ENCODE assay signal across 9 cellular contexts in genomic region chr16:23148513-23149266, GRCh38. TPM values are rescaled to one million over a fixed set of nuclear protein-coding genes. Genes with fewer than 3 reads are reported as not detected.
DNase-seq lines count a peak whose midpoint lies in the region; ATAC-seq, FAIRE-seq and TF ChIP-seq lines count a peak whose summit lies in the region.
"Had no signal": no experiment of that assay in that cellular context is flagged by ENCODE, and none has a peak within 500 bp of the region (broad histone marks: within the 10 kb centered on the region; RNA-seq: fewer than 3 reads in every experiment).

No MANE protein-coding gene starts in this region.

- WGBS in HUES64: under 1% methylated on average over 103 of the region's 103 CpGs
- WGBS in K562 (ENCODE audit: insufficient coverage, low coverage, missing lambda C conversion rate): 2% methylated on average over 49 of the region's 103 CpGs

- peaks cover 16% of the 10 kb centered on the region for H3K79me2 ChIP-seq in K562 (ENCODE audit: control insufficient read depth, insufficient read depth, low read length)

- TF ChIP-seq RAD21 in K562 (CRISPR knock-in tag; conservative IDR thresholded peaks at IDR 0.05 in 1 of 2, IDR thresholded peaks at IDR 0.05 in 1 of 2): no peak

- H3K4me1 ChIP-seq in HUES64 (ENCODE audit: insufficient read depth, low read length) (peaks cover 25% of the 10 kb centered on the region), K562 (replicated peaks in 1 of 2; ENCODE audit: control insufficient read depth in 2 of 2, insufficient read depth in 2 of 2, low read length in 2 of 2) (peaks cover 8 to 20% of the 10 kb centered on the region in 2 experiments; a peak in 4 of 5 replicates)

- TF ChIP-seq POLR2A in K562 (conservative IDR thresholded peaks at IDR 0.05): no peak

- H3K4me3 ChIP-seq in HUES64 (ENCODE audit: low read length) (peak overlapping the region; percentile 78), K562 (peak overlapping the region; percentile 46), iPS-18c (ENCODE audit: insufficient read depth, low read depth, low read length) (peak overlapping the region; percentile 70), skin epidermis (peak overlapping the region; percentile 54 to 88 (median 74))

- H3K9ac ChIP-seq in HUES64 (ENCODE audit: low read depth, low read length) (peak overlapping the region; percentile 72), K562 (ENCODE audit: insufficient read depth in 1 of 2, low read depth in 2 of 2, low read length in 2 of 2) (peak overlapping the region; percentile 40 to 95; a peak in 3 of 4 replicates)

- no peaks in the 10 kb centered on the region; the same call in 1 of the 2 replicates for H4K20me1 ChIP-seq in K562 (replicated peaks; ENCODE audit: control insufficient read depth, insufficient read depth, low read length)

- peak overlapping the region; percentile 89 for H3K4me2 ChIP-seq in K562 (ENCODE audit: insufficient read depth, low read length)

- POLR2A ChIA-PET in K562 (lab: Yijun Ruan, JAX): interaction anchor here (0.6 to 1.4 kb wide), 2 partner anchors 15 to 118 kb away, joined by 3 to 5 read pairs; no protein-coding TSS in a partner anchor

- DNase-seq in DMS53 (lab: John Stamatoyannopoulos, UW) (peak; percentile 79), T1000 (lab: John Stamatoyannopoulos, UW) (peak; percentile 3), K562 (ENCODE audit: extremely low read depth in 1 of 4, low spot score in 3 of 4) (peak; percentile 67 to 76 (median 69)), middle frontal gyrus (ENCODE audit: extremely low spot score, low spot score) (no peak)

- no peak for TF ChIP-seq CTCF in K562 (IDR thresholded peaks at IDR 0.05 in 2 of 3, conservative IDR thresholded peaks at IDR 0.05 in 1 of 3; ENCODE audit: insufficient read depth in 2 of 3, low read depth in 1 of 3, low read length in 3 of 3)

- no TSS peak for BruUV-seq in K562 (replicated peaks; lab: Mats Ljungman, UMichigan)

- H3K27me3 ChIP-seq in HUES64 (ENCODE audit: insufficient read depth, low read length) (peaks cover 12% of the 10 kb centered on the region; the same call in 1 of the 2 replicates), K562 (ENCODE audit: control insufficient read depth in 2 of 2, insufficient read depth in 2 of 2, low read length in 2 of 2) (peaks cover 0 to 6% of the 10 kb centered on the region in 2 experiments; a peak in 3 of 5 replicates)

- H3K9me3 ChIP-seq in HUES64 (ENCODE audit: insufficient read depth, low read depth, low read length): no peaks in the 10 kb centered on the region
- no peaks in the 10 kb centered on the region for H3K9me3 ChIP-seq in K562 (replicated peaks; ENCODE audit: control insufficient read depth, insufficient read depth, low read depth, low read length)
- H3K9me3 ChIP-seq in iPS-18c (ENCODE audit: control insufficient read depth, insufficient read depth, low read length): no peaks in the 10 kb centered on the region

- no peak for FAIRE-seq in K562 (lab: Jason Lieb, UNC)
- FAIRE-seq: colon had no signal

- H3K27ac ChIP-seq in HUES64 (ENCODE audit: low read depth, low read length): no peak overlapping the region; the same call in 1 of the 2 replicates
- peak overlapping the region; percentile 60; the same call in 1 of the 3 replicates for H3K27ac ChIP-seq in K562 (ENCODE audit: extremely low read depth, low read depth, low read length)
- H3K27ac ChIP-seq in skin epidermis: peak overlapping the region; percentile 42 to 89 (median 75)

- H3K9me1 ChIP-seq in K562 (ENCODE audit: control insufficient read depth, insufficient read depth, low read length): no peaks in the 10 kb centered on the region

- H3K36me3 ChIP-seq in HUES64 (ENCODE audit: insufficient read depth, low read length) (no peaks in the 10 kb centered on the region), K562 (ENCODE audit: control insufficient read depth, insufficient read depth, low read length) (no peaks in the 10 kb centered on the region)

- intact Hi-C loops in K562 (cut with micrococcal nuclease): no loop called here

- TF ChIP-seq EP300 in K562 (IDR thresholded peaks at IDR 0.05; ENCODE audit: low read length): no peak

- ATAC-seq in GM21526 (IDR thresholded peaks at IDR 0.05; ENCODE audit: low FRiP score, unreplicated experiment) (peak; percentile 37), K562 (peak; percentile 64)

- CTCF ChIA-PET in K562 (lab: Yijun Ruan, JAX; ENCODE audit: low intra/inter-chr PET ratio): no interaction called here

- in situ Hi-C loops in K562 (cut with MboI): no loop called here

- peak overlapping the region; percentile 80 for H2AFZ ChIP-seq in K562 (ENCODE audit: low read depth, low read length)

TF ChIP-seq in K562, 482 proteins besides CTCF, POLR2A, EP300 and RAD21 (continues in another document):
- TF ChIP-seq DMBX1 (CRISPR knock-in tag; IDR thresholded peaks at IDR 0.05; ENCODE audit: borderline replicate concordance): no peak
- no peak for TF ChIP-seq FOXJ2 (tag; IDR thresholded peaks at IDR 0.05)
- TF ChIP-seq HNRNPLL (IDR thresholded peaks at IDR 0.05; ENCODE audit: low read depth, low read length, poor library complexity, severe bottlenecking): no peak
- TF ChIP-seq ZNF212 (CRISPR knock-in tag; IDR thresholded peaks at IDR 0.05): no peak
- no peak for TF ChIP-seq EP400 (IDR thresholded peaks at IDR 0.05)
- no peak for TF ChIP-seq KLF1 (tag; IDR thresholded peaks at IDR 0.05)
- TF ChIP-seq TCFL5 (CRISPR knock-in tag; conservative IDR thresholded peaks at IDR 0.05): no peak
- TF ChIP-seq POU5F1 (IDR thresholded peaks at IDR 0.05; ENCODE audit: borderline replicate concordance, low read depth, low read length, partially characterized antibody): no peak
- no peak for TF ChIP-seq TCF7L2 (IDR thresholded peaks at IDR 0.05; ENCODE audit: low read depth, low read length)
- no peak for TF ChIP-seq RUNX1 (IDR thresholded peaks at IDR 0.05; ENCODE audit: low read depth)
- no peak for TF ChIP-seq CLOCK (CRISPR knock-in tag; IDR thresholded peaks at IDR 0.05; ENCODE audit: borderline replicate concordance)
- no peak for TF ChIP-seq CSDE1 (IDR thresholded peaks at IDR 0.05)

RNA-seq across cellular contexts. Expression of gene USP31, which starts 0.6 kb away (rescaled TPM):
- polyA plus RNA-seq in HUES64 (2013, experiment 1 of 2): 5.0 TPM
- 5.0 TPM for polyA plus RNA-seq in HUES64 (2013, experiment 2 of 2)
- 21.0 and 33.7 TPM in 2 replicates for total RNA-seq in K562 (2011; cell fraction: chromatin; rRNA removed; ENCODE audit: low replicate concordance)
- 12.5 and 14.6 TPM in 2 replicates for total RNA-seq in K562 (2011; cell fraction: nucleolus; rRNA removed)
- total RNA-seq in K562 (2011; cell fraction: nucleoplasm; rRNA removed): 21.9 and 31.5 TPM in 2 replicates
- total RNA-seq in K562 (2014; rRNA removed) (1.8 and 2.9 TPM in 2 replicates), K562 (2014; rRNA removed; fragmentation: Illumina TruSeq; extraction: Trizol) (3.3 and 3.4 TPM in 2 replicates), K562 (2015; rRNA removed; fragmentation: Illumina TruSeq; extraction: Trizol) (3.6 and 3.7 TPM in 2 replicates), K562 (2021) (4.0 and 4.9 TPM in 2 replicates)
- polyA plus RNA-seq in K562 (2011; rRNA removed) (4.3 and 4.8 TPM in 2 replicates), K562 (2014; fragmentation: Illumina TruSeq; extraction: Trizol) (2.6 and 2.7 TPM in 2 replicates), K562 (2014; fragmentation: Nextera tagmentation; extraction: Ambion mirVana) (1 to 10 TPM in 1 of 2 experiments, under 1 TPM in 1; 0.56 to 1.2 TPM), K562 (2014; rRNA removed) (2.6 and 2.7 TPM in 2 replicates)
- 2.7 and 3.1 TPM in 2 replicates for polyA plus RNA-seq in K562 (2011; cell fraction: cytosol; rRNA removed)
- 11.9 and 16.3 TPM in 2 replicates for polyA plus RNA-seq in K562 (2011; cell fraction: nucleus; rRNA removed)
- polyA plus RNA-seq in K562 (2012): 1.0 and 1.8 TPM in 2 replicates
- polyA minus RNA-seq in K562 (2011; rRNA and poly(A)+ RNA removed): 11.4 and 12.4 TPM in 2 replicates
- 3.4 and 4.8 TPM in 2 replicates for polyA minus RNA-seq in K562 (2011; cell fraction: cytosol; rRNA and poly(A)+ RNA removed)
- polyA minus RNA-seq in K562 (2011; cell fraction: nucleus; rRNA and poly(A)+ RNA removed): 13.3 and 16.9 TPM in 2 replicates

RNA-seq across cellular contexts. Expression of gene SCNN1G, which starts 33.9 kb away (rescaled TPM):
- polyA plus RNA-seq in HUES64 (2013, experiment 1 of 2): 0.20 TPM
- 0.44 TPM for polyA plus RNA-seq in HUES64 (2013, experiment 2 of 2)
- total RNA-seq in K562 (2011; cell fraction: chromatin; rRNA removed; ENCODE audit: low replicate concordance): not detected in 2 replicates
- total RNA-seq in K562 (2011; cell fraction: nucleolus; rRNA removed): not detected in 2 replicates
- total RNA-seq in K562 (2011; cell fraction: nucleoplasm; rRNA removed): not detected in 2 replicates
- total RNA-seq in K562 (2014; rRNA removed): not detected in 2 replicates
- not detected in 2 replicates for total RNA-seq in K562 (2014; rRNA removed; fragmentation: Illumina TruSeq; extraction: Trizol)
- not detected in 2 replicates for total RNA-seq in K562 (2015; rRNA removed; fragmentation: Illumina TruSeq; extraction: Trizol)
- total RNA-seq in K562 (2021): 0.04 TPM in 1 of 2 replicates, not detected in the other
- polyA plus RNA-seq in K562 (2011; rRNA removed): not detected in 2 replicates
- not detected in 2 replicates for polyA plus RNA-seq in K562 (2011; cell fraction: cytosol; rRNA removed)
- not detected in 2 replicates for polyA plus RNA-seq in K562 (2011; cell fraction: nucleus; rRNA removed)
- not detected in 2 replicates for polyA plus RNA-seq in K562 (2012)
- not detected in 2 replicates for polyA plus RNA-seq in K562 (2014; fragmentation: Illumina TruSeq; extraction: Trizol)
- polyA plus RNA-seq in K562 (2014; fragmentation: Nextera tagmentation; extraction: Ambion mirVana): not detected
- not detected in 2 replicates for polyA plus RNA-seq in K562 (2014; rRNA removed)
- polyA minus RNA-seq in K562 (2011; rRNA and poly(A)+ RNA removed): not detected in 2 replicates
- polyA minus RNA-seq in K562 (2011; cell fraction: cytosol; rRNA and poly(A)+ RNA removed): not detected in 2 replicates
- polyA minus RNA-seq in K562 (2011; cell fraction: nucleus; rRNA and poly(A)+ RNA removed): not detected in 2 replicates
